ENCODE assay signal across 1 cellular context in the genomic region with DNA sequence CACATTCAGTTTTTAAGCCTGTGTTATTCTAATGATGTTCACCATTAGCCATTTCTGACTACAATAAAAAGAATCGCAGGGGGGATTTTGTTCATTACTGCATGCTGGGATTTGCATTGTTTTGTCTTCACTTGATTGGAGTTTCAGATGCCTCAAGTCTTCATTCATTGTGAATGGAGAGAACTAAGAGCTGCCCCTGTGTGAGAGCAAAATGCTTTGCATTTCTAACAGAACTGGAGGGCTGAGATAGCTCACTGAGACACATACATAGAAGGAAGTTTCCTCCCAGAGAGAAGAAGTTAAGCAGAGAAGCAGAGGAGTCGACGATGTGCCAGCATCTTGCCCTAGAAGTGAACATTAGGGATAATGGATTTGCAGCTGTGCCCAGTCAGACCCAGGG.
TF ChIP-seq lines count a peak whose summit lies in the region.

No MANE protein-coding gene starts in this region.

TF ChIP-seq in H1, 55 proteins besides CTCF, POLR2A, EP300 and RAD21:
- TF ChIP-seq, protein P1, sequence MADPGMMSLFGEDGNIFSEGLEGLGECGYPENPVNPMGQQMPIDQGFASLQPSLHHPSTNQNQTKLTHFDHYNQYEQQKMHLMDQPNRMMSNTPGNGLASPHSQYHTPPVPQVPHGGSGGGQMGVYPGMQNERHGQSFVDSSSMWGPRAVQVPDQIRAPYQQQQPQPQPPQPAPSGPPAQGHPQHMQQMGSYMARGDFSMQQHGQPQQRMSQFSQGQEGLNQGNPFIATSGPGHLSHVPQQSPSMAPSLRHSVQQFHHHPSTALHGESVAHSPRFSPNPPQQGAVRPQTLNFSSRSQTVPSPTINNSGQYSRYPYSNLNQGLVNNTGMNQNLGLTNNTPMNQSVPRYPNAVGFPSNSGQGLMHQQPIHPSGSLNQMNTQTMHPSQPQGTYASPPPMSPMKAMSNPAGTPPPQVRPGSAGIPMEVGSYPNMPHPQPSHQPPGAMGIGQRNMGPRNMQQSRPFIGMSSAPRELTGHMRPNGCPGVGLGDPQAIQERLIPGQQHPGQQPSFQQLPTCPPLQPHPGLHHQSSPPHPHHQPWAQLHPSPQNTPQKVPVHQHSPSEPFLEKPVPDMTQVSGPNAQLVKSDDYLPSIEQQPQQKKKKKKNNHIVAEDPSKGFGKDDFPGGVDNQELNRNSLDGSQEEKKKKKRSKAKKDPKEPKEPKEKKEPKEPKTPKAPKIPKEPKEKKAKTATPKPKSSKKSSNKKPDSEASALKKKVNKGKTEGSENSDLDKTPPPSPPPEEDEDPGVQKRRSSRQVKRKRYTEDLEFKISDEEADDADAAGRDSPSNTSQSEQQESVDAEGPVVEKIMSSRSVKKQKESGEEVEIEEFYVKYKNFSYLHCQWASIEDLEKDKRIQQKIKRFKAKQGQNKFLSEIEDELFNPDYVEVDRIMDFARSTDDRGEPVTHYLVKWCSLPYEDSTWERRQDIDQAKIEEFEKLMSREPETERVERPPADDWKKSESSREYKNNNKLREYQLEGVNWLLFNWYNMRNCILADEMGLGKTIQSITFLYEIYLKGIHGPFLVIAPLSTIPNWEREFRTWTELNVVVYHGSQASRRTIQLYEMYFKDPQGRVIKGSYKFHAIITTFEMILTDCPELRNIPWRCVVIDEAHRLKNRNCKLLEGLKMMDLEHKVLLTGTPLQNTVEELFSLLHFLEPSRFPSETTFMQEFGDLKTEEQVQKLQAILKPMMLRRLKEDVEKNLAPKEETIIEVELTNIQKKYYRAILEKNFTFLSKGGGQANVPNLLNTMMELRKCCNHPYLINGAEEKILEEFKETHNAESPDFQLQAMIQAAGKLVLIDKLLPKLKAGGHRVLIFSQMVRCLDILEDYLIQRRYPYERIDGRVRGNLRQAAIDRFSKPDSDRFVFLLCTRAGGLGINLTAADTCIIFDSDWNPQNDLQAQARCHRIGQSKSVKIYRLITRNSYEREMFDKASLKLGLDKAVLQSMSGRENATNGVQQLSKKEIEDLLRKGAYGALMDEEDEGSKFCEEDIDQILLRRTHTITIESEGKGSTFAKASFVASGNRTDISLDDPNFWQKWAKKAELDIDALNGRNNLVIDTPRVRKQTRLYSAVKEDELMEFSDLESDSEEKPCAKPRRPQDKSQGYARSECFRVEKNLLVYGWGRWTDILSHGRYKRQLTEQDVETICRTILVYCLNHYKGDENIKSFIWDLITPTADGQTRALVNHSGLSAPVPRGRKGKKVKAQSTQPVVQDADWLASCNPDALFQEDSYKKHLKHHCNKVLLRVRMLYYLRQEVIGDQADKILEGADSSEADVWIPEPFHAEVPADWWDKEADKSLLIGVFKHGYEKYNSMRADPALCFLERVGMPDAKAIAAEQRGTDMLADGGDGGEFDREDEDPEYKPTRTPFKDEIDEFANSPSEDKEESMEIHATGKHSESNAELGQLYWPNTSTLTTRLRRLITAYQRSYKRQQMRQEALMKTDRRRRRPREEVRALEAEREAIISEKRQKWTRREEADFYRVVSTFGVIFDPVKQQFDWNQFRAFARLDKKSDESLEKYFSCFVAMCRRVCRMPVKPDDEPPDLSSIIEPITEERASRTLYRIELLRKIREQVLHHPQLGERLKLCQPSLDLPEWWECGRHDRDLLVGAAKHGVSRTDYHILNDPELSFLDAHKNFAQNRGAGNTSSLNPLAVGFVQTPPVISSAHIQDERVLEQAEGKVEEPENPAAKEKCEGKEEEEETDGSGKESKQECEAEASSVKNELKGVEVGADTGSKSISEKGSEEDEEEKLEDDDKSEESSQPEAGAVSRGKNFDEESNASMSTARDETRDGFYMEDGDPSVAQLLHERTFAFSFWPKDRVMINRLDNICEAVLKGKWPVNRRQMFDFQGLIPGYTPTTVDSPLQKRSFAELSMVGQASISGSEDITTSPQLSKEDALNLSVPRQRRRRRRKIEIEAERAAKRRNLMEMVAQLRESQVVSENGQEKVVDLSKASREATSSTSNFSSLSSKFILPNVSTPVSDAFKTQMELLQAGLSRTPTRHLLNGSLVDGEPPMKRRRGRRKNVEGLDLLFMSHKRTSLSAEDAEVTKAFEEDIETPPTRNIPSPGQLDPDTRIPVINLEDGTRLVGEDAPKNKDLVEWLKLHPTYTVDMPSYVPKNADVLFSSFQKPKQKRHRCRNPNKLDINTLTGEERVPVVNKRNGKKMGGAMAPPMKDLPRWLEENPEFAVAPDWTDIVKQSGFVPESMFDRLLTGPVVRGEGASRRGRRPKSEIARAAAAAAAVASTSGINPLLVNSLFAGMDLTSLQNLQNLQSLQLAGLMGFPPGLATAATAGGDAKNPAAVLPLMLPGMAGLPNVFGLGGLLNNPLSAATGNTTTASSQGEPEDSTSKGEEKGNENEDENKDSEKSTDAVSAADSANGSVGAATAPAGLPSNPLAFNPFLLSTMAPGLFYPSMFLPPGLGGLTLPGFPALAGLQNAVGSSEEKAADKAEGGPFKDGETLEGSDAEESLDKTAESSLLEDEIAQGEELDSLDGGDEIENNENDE (IDR thresholded peaks at IDR 0.05; ENCODE audit: insufficient replicate concordance, low read length) = peak; percentile 64
- TF ChIP-seq PHF8 (conservative IDR thresholded peaks at IDR 0.05; ENCODE audit: low read depth, low read length) (no peak), TCF12 (IDR thresholded peaks at IDR 0.05; ENCODE audit: low read depth, low read length) (no peak), TEAD4 (IDR thresholded peaks at IDR 0.05; ENCODE audit: low read depth, low read length) (peak; percentile 66), SIX5 (IDR thresholded peaks at IDR 0.05; ENCODE audit: low read depth, low read length) (no peak), NANOG (IDR thresholded peaks at IDR 0.05; ENCODE audit: insufficient read depth, low read depth, low read length, poor library complexity, severe bottlenecking) (peak; percentile 96), CBX5 (IDR thresholded peaks at IDR 0.05; ENCODE audit: low read depth, low read length) (no peak), GABPA (IDR thresholded peaks at IDR 0.05; ENCODE audit: borderline replicate concordance, insufficient read depth, low read length) (no peak), POU5F1 (IDR thresholded peaks at IDR 0.05; ENCODE audit: low read depth, low read length) (0 out of 2 replicates have a peak, but pooled peaks have one; percentile 60), TAF7 (optimal IDR thresholded peaks at IDR 0.05; ENCODE audit: borderline replicate concordance, low read depth, low read length) (no peak), SP1 (IDR thresholded peaks at IDR 0.05; ENCODE audit: low read depth, low read length) (peak; percentile 67; the same call in 1 of the 2 replicates), JUND (IDR thresholded peaks at IDR 0.05; ENCODE audit: low read length) (0 out of 2 replicates have a peak, but pooled peaks have one; percentile 25), MAFK (IDR thresholded peaks at IDR 0.05; ENCODE audit: low read depth, low read length) (no peak), BCL11A (IDR thresholded peaks at IDR 0.05; ENCODE audit: low read depth in 2 of 2, low read length in 2 of 2) (peak; percentile 75 to 85), HDAC2 (IDR thresholded peaks at IDR 0.05; ENCODE audit: borderline replicate concordance in 1 of 2, low read depth in 2 of 2, low read length in 2 of 2) (peak in 1 of 2 experiments; percentile 86; a peak in 1 of 4 replicates)
TF ChIP-seq in H1: peak in this region for 8.
